14 cellular contexts compared by ENCODE assay signal in the genomic region with DNA sequence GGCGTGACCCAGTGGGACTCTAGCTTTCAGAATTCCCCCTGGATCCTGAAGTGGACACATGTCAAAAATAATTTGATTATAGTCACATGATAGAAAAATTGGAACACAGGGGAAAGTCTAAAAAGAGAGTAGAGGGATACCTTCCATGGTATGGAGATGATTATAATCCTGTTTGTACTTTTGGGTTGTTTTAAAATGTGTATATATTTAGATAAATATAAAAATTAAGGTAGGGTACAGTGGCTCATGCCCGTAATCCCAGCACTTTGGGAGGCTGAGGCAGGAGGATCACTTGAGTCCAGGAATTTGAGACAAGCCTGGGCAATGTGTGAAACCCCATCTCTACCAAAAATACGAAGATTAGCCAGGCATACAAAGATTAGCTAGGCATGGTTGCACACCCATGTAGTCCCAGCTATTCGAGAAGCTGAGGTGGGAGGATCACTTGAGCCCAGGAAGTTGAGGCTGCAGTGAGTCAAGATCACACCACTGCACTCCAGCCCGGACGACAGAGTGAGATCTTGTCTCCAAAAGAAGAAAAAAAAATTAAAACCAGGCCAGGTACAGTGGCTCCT. TPM values are rescaled to one million over a fixed set of nuclear protein-coding genes. Genes with fewer than 3 reads are reported as not detected.
DNase-seq lines count a peak whose midpoint lies in the region; ATAC-seq, FAIRE-seq and TF ChIP-seq lines count a peak whose summit lies in the region.
"Had no signal": no experiment of that assay in that cellular context is flagged by ENCODE, and none has a peak within 500 bp of the region (broad histone marks: within the 10 kb centered on the region; RNA-seq: fewer than 3 reads in every experiment).

No MANE protein-coding gene starts in this region.

- H3K4me1 Mint-ChIP-seq in astrocyte (ENCODE audit: low read depth, unreplicated experiment): peaks cover 4% of the 10 kb centered on the region

- H3K27ac Mint-ChIP-seq in astrocyte (ENCODE audit: unreplicated experiment): no peak overlapping the region
- H3K27ac Mint-ChIP-seq: activated naive CD4-positive, alpha-beta T cell treated with anti-CD3 and anti-CD28 coated beads for 36 hours had no signal

- H3K4me2 ChIP-seq in astrocyte (ENCODE audit: low read length): no peak overlapping the region

- no peak for FAIRE-seq in astrocyte (lab: Jason Lieb, UNC)
- FAIRE-seq: TTC549 had no signal

- DNase-seq in left ventricle myocardium superior: peak; percentile 2
- no peak for DNase-seq in right cardiac atrium
- DNase-seq in astrocyte (ENCODE audit: low read depth): peak; percentile 44
- DNase-seq in GDM1 (lab: John Stamatoyannopoulos, UW): no peak
- no peak for DNase-seq in left ventricle myocardium inferior
- DNase-seq in NOMO-1 (lab: John Stamatoyannopoulos, UW; ENCODE audit: unreplicated experiment in 2 of 2): no peak
- DNase-seq in SKM-1 (lab: John Stamatoyannopoulos, UW; ENCODE audit: unreplicated experiment): no peak
- DNase-seq: activated naive CD4-positive, alpha-beta T cell treated with anti-CD3 and anti-CD28 coated beads for 36 hours; effector CD8-positive, alpha-beta T cell; H9; KG1; NCI-H526 treated with DMSO at 0.1 percent for 48 hours had no signal

- no peaks in the 10 kb centered on the region for H3K9me3 Mint-ChIP-seq in astrocyte (ENCODE audit: unreplicated experiment)
- H3K9me3 Mint-ChIP-seq: activated naive CD4-positive, alpha-beta T cell treated with anti-CD3 and anti-CD28 coated beads for 36 hours; H9 had no signal

- no peak overlapping the region for H3K27ac ChIP-seq in right cardiac atrium (ENCODE audit: low read length)
- H3K27ac ChIP-seq in astrocyte (ENCODE audit: low read depth, low read length): no peak overlapping the region
- no peak overlapping the region for H3K27ac ChIP-seq in left ventricle myocardium inferior (replicated peaks)

- H3K36me3 Mint-ChIP-seq in astrocyte (ENCODE audit: low read depth, unreplicated experiment): peaks cover 6% of the 10 kb centered on the region

- H3K36me3 ChIP-seq in astrocyte (ENCODE audit: insufficient read depth, low read length) (no peaks in the 10 kb centered on the region), left ventricle myocardium inferior (no peaks in the 10 kb centered on the region)

- H3K4me3 ChIP-seq in right cardiac atrium (ENCODE audit: low read length) (no peak overlapping the region), astrocyte (ENCODE audit: insufficient read depth, low read depth, low read length) (no peak overlapping the region), left ventricle myocardium inferior (no peak overlapping the region)

- H3K79me2 ChIP-seq in astrocyte (ENCODE audit: insufficient read depth, low read length): no peaks in the 10 kb centered on the region

- no peaks in the 10 kb centered on the region for H3K9me3 ChIP-seq in right cardiac atrium (ENCODE audit: control insufficient read depth, low read length)
- H3K9me3 ChIP-seq in astrocyte (ENCODE audit: insufficient read depth, low read depth, low read length): peaks cover 3% of the 10 kb centered on the region
- no peaks in the 10 kb centered on the region for H3K9me3 ChIP-seq in left ventricle myocardium inferior (replicated peaks)

- WGBS in right cardiac atrium: 59% methylated on average over 6 of the region's 6 CpGs

- ATAC-seq in left ventricle myocardium superior (no peak), right cardiac atrium (no peak), HG03460 (IDR thresholded peaks at IDR 0.05; ENCODE audit: unreplicated experiment) (peak; percentile 37)

- H3K27me3 Mint-ChIP-seq in astrocyte (ENCODE audit: low read depth, unreplicated experiment): peaks cover 5% of the 10 kb centered on the region

- H2AFZ ChIP-seq in astrocyte (ENCODE audit: low read depth, low read length): no peak overlapping the region

- H3K9ac ChIP-seq in astrocyte (ENCODE audit: low read length): no peak overlapping the region

- H4K20me1 ChIP-seq in astrocyte (ENCODE audit: insufficient read depth, low read length): no peaks in the 10 kb centered on the region

- intact Hi-C loops in left ventricle myocardium superior (cut with micrococcal nuclease): no loop called here
- intact Hi-C loops in right cardiac atrium (cut with DNase I): no loop called here
- intact Hi-C loops in left ventricle myocardium inferior (cut with micrococcal nuclease): no loop called here

- no peak overlapping the region for H3K4me3 Mint-ChIP-seq in astrocyte (ENCODE audit: unreplicated experiment)
- H3K4me3 Mint-ChIP-seq: activated naive CD4-positive, alpha-beta T cell treated with anti-CD3 and anti-CD28 coated beads for 36 hours; H9 had no signal

- H3K27me3 ChIP-seq in right cardiac atrium (ENCODE audit: control insufficient read depth, insufficient read depth) (no peaks in the 10 kb centered on the region), astrocyte (ENCODE audit: insufficient read depth, low read length) (peaks cover 12% of the 10 kb centered on the region), left ventricle myocardium inferior (ENCODE audit: low read depth) (peaks cover 29% of the 10 kb centered on the region)

- H3K4me1 ChIP-seq in right cardiac atrium (ENCODE audit: control insufficient read depth, insufficient read depth, low read length): peaks cover 2% of the 10 kb centered on the region
- peaks cover 6% of the 10 kb centered on the region for H3K4me1 ChIP-seq in astrocyte (ENCODE audit: insufficient read depth, low read length)
- peaks cover 10% of the 10 kb centered on the region for H3K4me1 ChIP-seq in left ventricle myocardium inferior

- no peak for TF ChIP-seq CTCF in astrocyte (IDR thresholded peaks at IDR 0.05; ENCODE audit: insufficient read depth, low read depth, low read length)
- TF ChIP-seq CTCF in left ventricle myocardium inferior (IDR thresholded peaks at IDR 0.05; ENCODE audit: borderline replicate concordance): no peak

RNA-seq across cellular contexts. Expression of a gene that starts 11.1 kb away (rescaled TPM):
- total RNA-seq in left ventricle myocardium superior: 3.2 TPM
- 10 to 100 TPM in 1 of 4 donors, 1 to 10 TPM in 3; 2.9 to 13.5 (median 7.3) TPM for total RNA-seq in right cardiac atrium
- polyA plus RNA-seq in right cardiac atrium: 6.0 TPM
- total RNA-seq in astrocyte: 5.0 and 9.1 TPM in 2 replicates
- total RNA-seq in left ventricle myocardium inferior: 1.2 TPM

Comparison
In these comparisons a context has a peak if more than half of its experiments do, and no peak if none do; other contexts are left out.
1. DNase-seq: peak in left ventricle myocardium superior (single experiment) and astrocyte (single experiment); none in right cardiac atrium (0 of 3), GDM1 (single experiment), left ventricle myocardium inferior (single experiment), NOMO-1 (0 of 2) and SKM-1 (single experiment).